ENCODE assay signal across 8 cellular contexts in the genomic region with DNA sequence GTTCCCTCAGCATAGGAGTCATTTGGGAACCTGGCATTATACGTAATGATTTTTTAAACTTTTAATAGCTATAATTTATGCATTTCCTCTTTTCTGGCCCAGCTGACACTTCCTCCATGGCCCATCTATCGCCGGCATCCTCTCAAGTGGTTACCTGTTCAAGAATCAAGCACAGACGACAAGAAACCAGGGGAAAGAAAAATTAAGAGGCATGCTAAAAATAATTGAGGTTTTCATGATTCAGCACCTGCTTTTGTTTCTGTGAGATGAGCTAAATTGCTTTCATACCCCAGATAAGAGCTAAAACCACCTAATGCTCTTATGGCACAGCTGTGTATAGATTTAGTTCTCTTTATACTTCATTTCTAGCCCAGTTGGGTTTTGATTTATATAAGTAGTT. TPM values are rescaled to one million over a fixed set of nuclear protein-coding genes. Genes with fewer than 3 reads are reported as not detected.
DNase-seq lines count a peak whose midpoint lies in the region; ATAC-seq and TF ChIP-seq lines count a peak whose summit lies in the region.

No MANE protein-coding gene starts in this region.

- no peak for DNase-seq in activated T-cell treated with anti-CD3 and anti-CD28 coated beads, Interleukin-2, amount 50 U/mL, for 4 hours
- no peak for DNase-seq in activated T-cell treated with anti-CD3 and anti-CD28 coated beads for 4 hours
- peak; percentile 48 for DNase-seq in germinal center (ENCODE audit: low spot score)
- no peak for DNase-seq in stimulated activated naive CD8-positive, alpha-beta T cell treated with anti-CD3 and anti-CD28 coated beads, Interleukin-15, amount 100 ng/mL, for 72 hours
- DNase-seq in NCI-H774 (lab: John Stamatoyannopoulos, UW): no peak
- DNase-seq in GF-D8 (lab: John Stamatoyannopoulos, UW): no peak

- peaks cover 32% of the 10 kb centered on the region for H3K4me1 Mint-ChIP-seq in activated T-cell treated with anti-CD3 and anti-CD28 coated beads, Interleukin-2, amount 50 U/mL, for 4 hours (ENCODE audit: low read depth)
- H3K4me1 Mint-ChIP-seq in stimulated activated naive CD8-positive, alpha-beta T cell treated with anti-CD3 and anti-CD28 coated beads, Interleukin-15, amount 100 ng/mL, for 72 hours: peaks cover 32% of the 10 kb centered on the region

- H3K9me3 ChIP-seq in SU-DHL-6 (ENCODE audit: insufficient read depth, low read length): no peaks in the 10 kb centered on the region

- H3K27ac ChIP-seq in SU-DHL-6 (ENCODE audit: low read depth, low read length): peak overlapping the region; percentile 84

- H3F3A ChIP-seq in SU-DHL-6 (ENCODE audit: insufficient read depth): peaks cover 45% of the 10 kb centered on the region

- H4K20me1 ChIP-seq in SU-DHL-6 (ENCODE audit: low read depth, low read length): no peaks in the 10 kb centered on the region

- peak overlapping the region; percentile 28 to 48 for H3K27ac Mint-ChIP-seq in stimulated activated naive CD8-positive, alpha-beta T cell treated with anti-CD3 and anti-CD28 coated beads, Interleukin-15, amount 100 ng/mL, for 72 hours

- H2AFZ ChIP-seq in SU-DHL-6 (ENCODE audit: low read depth, low read length, severe bottlenecking): no peak overlapping the region

- ATAC-seq in activated T-cell treated with anti-CD3 and anti-CD28 coated beads, Interleukin-2, amount 50 U/mL, for 4 hours: no peak
- no peak for ATAC-seq in stimulated activated naive CD8-positive, alpha-beta T cell treated with anti-CD3 and anti-CD28 coated beads, Interleukin-15, amount 100 ng/mL, for 72 hours
- no peak for ATAC-seq in activated CD4-positive, CD25-positive, alpha-beta regulatory T cell treated with anti-CD3 and anti-CD28 coated beads, Interleukin-2, amount 50 U/mL, for 24 hours

- peak overlapping the region; percentile 97 for H3K4me3 Mint-ChIP-seq in activated T-cell treated with anti-CD3 and anti-CD28 coated beads, Interleukin-2, amount 50 U/mL, for 4 hours
- H3K4me3 Mint-ChIP-seq in stimulated activated naive CD8-positive, alpha-beta T cell treated with anti-CD3 and anti-CD28 coated beads, Interleukin-15, amount 100 ng/mL, for 72 hours: peak overlapping the region; percentile 67 to 83

- H3K9me2 ChIP-seq in SU-DHL-6 (replicated peaks; ENCODE audit: insufficient read depth, low read length): no peaks in the 10 kb centered on the region

- H3K9ac ChIP-seq in SU-DHL-6 (ENCODE audit: low read length): peak overlapping the region; percentile 82; the same call in 1 of the 2 replicates

- no peak for TF ChIP-seq CTCF in SU-DHL-6 (IDR thresholded peaks at IDR 0.05; ENCODE audit: insufficient read depth, low read length, poor library complexity, severe bottlenecking)

- H3K79me2 ChIP-seq in SU-DHL-6 (ENCODE audit: insufficient read depth, low read length): peaks cover 32% of the 10 kb centered on the region; the same call in 1 of the 2 replicates

- H3K36me3 ChIP-seq in SU-DHL-6 (ENCODE audit: low read length): peaks cover 8% of the 10 kb centered on the region; the same call in 1 of the 2 replicates

- peak overlapping the region; percentile 84 for H3K4me3 ChIP-seq in SU-DHL-6 (ENCODE audit: insufficient read depth, low read length, poor library complexity, severe bottlenecking)

- H3K27me3 Mint-ChIP-seq in activated T-cell treated with anti-CD3 and anti-CD28 coated beads, Interleukin-2, amount 50 U/mL, for 4 hours (ENCODE audit: low read depth): no peaks in the 10 kb centered on the region
- H3K27me3 Mint-ChIP-seq in stimulated activated naive CD8-positive, alpha-beta T cell treated with anti-CD3 and anti-CD28 coated beads, Interleukin-15, amount 100 ng/mL, for 72 hours: no peaks in the 10 kb centered on the region

- peak overlapping the region; percentile 81 for H3K4me2 ChIP-seq in SU-DHL-6 (ENCODE audit: low read depth, low read length, poor library complexity, severe bottlenecking)

- no peaks in the 10 kb centered on the region for H3K9me3 Mint-ChIP-seq in activated T-cell treated with anti-CD3 and anti-CD28 coated beads, Interleukin-2, amount 50 U/mL, for 4 hours
- no peaks in the 10 kb centered on the region for H3K9me3 Mint-ChIP-seq in stimulated activated naive CD8-positive, alpha-beta T cell treated with anti-CD3 and anti-CD28 coated beads, Interleukin-15, amount 100 ng/mL, for 72 hours

- H3K36me3 Mint-ChIP-seq in activated T-cell treated with anti-CD3 and anti-CD28 coated beads, Interleukin-2, amount 50 U/mL, for 4 hours (ENCODE audit: insufficient read depth): peaks cover 8% of the 10 kb centered on the region

- H3K27me3 ChIP-seq in SU-DHL-6 (ENCODE audit: low read length): no peaks in the 10 kb centered on the region

RNA-seq across cellular contexts. Expression of a gene that starts 1.7 kb away (rescaled TPM):
- total RNA-seq in activated T-cell treated with anti-CD3 and anti-CD28 coated beads, Interleukin-2, amount 50 U/mL, for 4 hours: 100 to 1,000 TPM; 150 to 171 (median 151) TPM

RNA-seq across cellular contexts. Expression of a gene that starts 2.0 kb away (rescaled TPM):
- 10 to 100 TPM; 30.1 to 31.9 (median 30.6) TPM for total RNA-seq in activated T-cell treated with anti-CD3 and anti-CD28 coated beads, Interleukin-2, amount 50 U/mL, for 4 hours

RNA-seq across cellular contexts. Expression of a gene that starts 21.8 kb away (rescaled TPM):
- total RNA-seq in activated T-cell treated with anti-CD3 and anti-CD28 coated beads, Interleukin-2, amount 50 U/mL, for 4 hours: 100 to 1,000 TPM; 324 to 336 (median 330) TPM

RNA-seq across cellular contexts. Expression of a gene that starts 21.9 kb away (rescaled TPM):
- 10 to 100 TPM; 55.9 to 65.2 (median 64.4) TPM for total RNA-seq in activated T-cell treated with anti-CD3 and anti-CD28 coated beads, Interleukin-2, amount 50 U/mL, for 4 hours
